Comparison of ENCODE assay signal across 1 cellular context in the genomic region with DNA sequence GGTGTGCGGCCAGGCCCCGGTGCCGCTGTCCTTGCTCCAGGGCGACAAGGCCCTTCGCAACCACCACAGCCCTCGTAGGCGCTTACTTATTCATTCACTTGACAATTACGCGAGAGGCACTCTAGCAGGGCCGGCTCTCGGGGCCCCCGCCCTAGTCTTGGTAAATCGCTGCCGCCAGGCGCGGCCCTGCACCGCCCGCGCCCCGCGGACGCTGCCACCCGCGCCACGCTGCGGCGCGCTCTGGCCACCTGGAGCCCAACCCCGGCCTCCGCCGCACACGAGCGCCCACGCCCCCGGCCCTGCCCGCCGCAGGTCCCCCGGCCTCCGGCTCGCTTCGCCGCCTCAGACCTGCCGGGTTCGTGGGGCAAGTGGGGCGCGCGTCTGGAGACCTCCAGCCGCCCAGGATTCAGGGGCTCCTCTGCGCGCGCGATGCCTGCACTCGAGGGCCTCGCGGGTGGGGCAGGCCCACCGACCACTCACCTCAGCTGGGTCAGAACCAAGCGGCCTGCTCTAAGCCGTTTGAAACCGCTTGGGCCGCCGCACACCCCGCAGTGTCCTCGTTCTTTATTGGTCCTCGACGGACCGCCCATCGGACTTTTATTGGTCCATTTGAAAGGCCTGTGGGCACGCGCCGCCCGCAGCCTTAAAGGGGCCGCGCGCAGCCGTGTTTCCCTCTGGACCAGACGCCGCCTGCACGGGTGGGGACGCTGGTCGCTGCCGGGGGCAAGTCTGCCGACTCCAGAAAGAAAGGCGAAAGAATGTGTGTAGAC.
TF ChIP-seq lines count a peak whose summit lies in the region.

Gene CKAP5, minus strand, starts transcription at position 541 of the 770 bp plus-strand sequence. CDS start 25,049 bp downstream, outside the sequence.

TF ChIP-seq in H1, 55 proteins besides CTCF, POLR2A, EP300 and RAD21 (continued from another document):
- TF ChIP-seq ZNF274 (IDR thresholded peaks at IDR 0.05; ENCODE audit: borderline replicate concordance, extremely low read depth, low read length) (no peak), TCF12 (IDR thresholded peaks at IDR 0.05; ENCODE audit: low read depth, low read length) (no peak), RXRA (IDR thresholded peaks at IDR 0.05; ENCODE audit: insufficient read depth, low read depth, low read length) (no peak), KDM1A (IDR thresholded peaks at IDR 0.05; ENCODE audit: borderline replicate concordance, low read length) (no peak), CTBP2 (IDR thresholded peaks at IDR 0.05; ENCODE audit: borderline replicate concordance, insufficient read depth, insufficient read length, low read length) (no peak), SP1 (IDR thresholded peaks at IDR 0.05; ENCODE audit: low read depth, low read length) (peak; percentile 97), GABPA (IDR thresholded peaks at IDR 0.05; ENCODE audit: borderline replicate concordance, insufficient read depth, low read length) (no peak; the same call in 1 of the 2 replicates), POLR2AphosphoS5 (IDR thresholded peaks at IDR 0.05; ENCODE audit: low read depth, low read length) (peak; percentile 78), POU5F1 (IDR thresholded peaks at IDR 0.05; ENCODE audit: low read depth, low read length) (no peak), USF2 (IDR thresholded peaks at IDR 0.05; ENCODE audit: low read length) (peak; percentile 24; the same call in 1 of the 2 replicates), ATF3 (IDR thresholded peaks at IDR 0.05; ENCODE audit: insufficient read depth, low read depth, low read length) (no peak), CBX8 (IDR thresholded peaks at IDR 0.05; ENCODE audit: borderline replicate concordance, low read depth, low read length) (no peak), RBBP5 (IDR thresholded peaks at IDR 0.05; ENCODE audit: borderline replicate concordance, low read depth, low read length) (peak; percentile 70; the same call in 1 of the 2 replicates), CHD2 (IDR thresholded peaks at IDR 0.05; ENCODE audit: low read length) (peak; percentile 84), CHD1 (IDR thresholded peaks at IDR 0.05; ENCODE audit: low read depth, low read length) (no peak), CREB1 (IDR thresholded peaks at IDR 0.05) (no peak), SAP30 (IDR thresholded peaks at IDR 0.05; ENCODE audit: insufficient read depth, insufficient replicate concordance, low read length) (no peak), FOSL1 (IDR thresholded peaks at IDR 0.05; ENCODE audit: insufficient read depth, low read depth, low read length) (no peak), TAF7 (optimal IDR thresholded peaks at IDR 0.05; ENCODE audit: borderline replicate concordance, low read depth, low read length) (peak; percentile 18), SIRT6 (IDR thresholded peaks at IDR 0.05; ENCODE audit: low read length) (no peak), HDAC6 (IDR thresholded peaks at IDR 0.05; ENCODE audit: low read depth, low read length) (no peak), HDAC2 (IDR thresholded peaks at IDR 0.05; ENCODE audit: borderline replicate concordance in 1 of 2, low read depth in 2 of 2, low read length in 2 of 2) (peak in 1 of 2 experiments; percentile 87; a peak in 1 of 4 replicates), KDM4A (IDR thresholded peaks at IDR 0.05; ENCODE audit: low read depth, low read length, severe bottlenecking) (peak; percentile 96), MAFK (IDR thresholded peaks at IDR 0.05; ENCODE audit: low read depth, low read length) (no peak), SUZ12 (IDR thresholded peaks at IDR 0.05; ENCODE audit: low read length) (no peak)
- TF ChIP-seq, protein P1, sequence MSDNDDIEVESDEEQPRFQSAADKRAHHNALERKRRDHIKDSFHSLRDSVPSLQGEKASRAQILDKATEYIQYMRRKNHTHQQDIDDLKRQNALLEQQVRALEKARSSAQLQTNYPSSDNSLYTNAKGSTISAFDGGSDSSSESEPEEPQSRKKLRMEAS (IDR thresholded peaks at IDR 0.05): peak; percentile 90
- TF ChIP-seq, protein P2, sequence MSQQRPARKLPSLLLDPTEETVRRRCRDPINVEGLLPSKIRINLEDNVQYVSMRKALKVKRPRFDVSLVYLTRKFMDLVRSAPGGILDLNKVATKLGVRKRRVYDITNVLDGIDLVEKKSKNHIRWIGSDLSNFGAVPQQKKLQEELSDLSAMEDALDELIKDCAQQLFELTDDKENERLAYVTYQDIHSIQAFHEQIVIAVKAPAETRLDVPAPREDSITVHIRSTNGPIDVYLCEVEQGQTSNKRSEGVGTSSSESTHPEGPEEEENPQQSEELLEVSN (IDR thresholded peaks at IDR 0.05): peak; percentile 70; the same call in 1 of the 2 replicates
